In the genomic region with DNA sequence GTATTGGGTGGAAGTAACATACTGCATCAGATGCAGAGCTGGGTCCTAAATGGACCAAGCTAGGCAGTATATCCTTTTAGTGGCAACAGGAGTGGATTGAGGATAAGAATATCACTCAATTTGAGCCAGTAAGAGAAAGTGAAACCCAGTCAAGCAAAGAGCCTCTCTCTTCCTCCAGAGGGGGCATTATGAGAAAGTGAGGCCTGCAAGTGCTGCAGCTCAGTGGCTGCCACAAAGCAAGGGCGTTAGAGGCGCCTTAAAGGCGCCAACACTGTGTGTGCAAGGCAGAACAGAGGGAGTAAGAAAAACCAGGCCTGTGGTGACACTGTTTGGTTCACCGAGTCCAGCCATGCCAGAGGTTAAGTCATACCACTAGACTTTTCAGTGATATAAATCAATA, we compare ENCODE assay signal across 9 cellular contexts. TPM values are rescaled to one million over a fixed set of nuclear protein-coding genes. Genes with fewer than 3 reads are reported as not detected.
DNase-seq lines count a peak whose midpoint lies in the region; ATAC-seq and TF ChIP-seq lines count a peak whose summit lies in the region.
"Had no signal": no experiment of that assay in that cellular context is flagged by ENCODE, and none has a peak within 500 bp of the region (broad histone marks: within the 10 kb centered on the region; RNA-seq: fewer than 3 reads in every experiment).

No MANE protein-coding gene starts in this region.

- H3K4me3 Mint-ChIP-seq in activated naive CD8-positive, alpha-beta T cell treated with anti-CD3 and anti-CD28 coated beads for 36 hours, result no peak overlapping the region
- H3K4me3 Mint-ChIP-seq: stimulated activated naive CD8-positive, alpha-beta T cell treated with anti-CD3 and anti-CD28 coated beads, Interleukin-15, Interleukin-2, amounts not matched to agents 100 ng/mL and 50 ng/mL, for 24 hours had no signal

- intact Hi-C loops in sciatic nerve (cut with DNase I), result no loop called here

- peak; percentile 50 for TF ChIP-seq CTCF in GM12873 (IDR thresholded peaks at IDR 0.05; ENCODE audit: insufficient read depth, low read depth, low read length, missing control alignments)

- no peaks in the 10 kb centered on the region for H3K9me3 Mint-ChIP-seq in activated naive CD8-positive, alpha-beta T cell treated with anti-CD3 and anti-CD28 coated beads for 36 hours
- H3K9me3 Mint-ChIP-seq: stimulated activated naive CD8-positive, alpha-beta T cell treated with anti-CD3 and anti-CD28 coated beads, Interleukin-15, Interleukin-2, amounts not matched to agents 100 ng/mL and 50 ng/mL, for 24 hours had no signal

- H3K27ac Mint-ChIP-seq in activated naive CD8-positive, alpha-beta T cell treated with anti-CD3 and anti-CD28 coated beads for 36 hours, result no peak overlapping the region
- H3K27ac Mint-ChIP-seq: stimulated activated naive CD8-positive, alpha-beta T cell treated with anti-CD3 and anti-CD28 coated beads, Interleukin-15, Interleukin-2, amounts not matched to agents 100 ng/mL and 50 ng/mL, for 24 hours had no signal

- peaks cover 15% of the 10 kb centered on the region for H3K36me3 Mint-ChIP-seq in activated naive CD8-positive, alpha-beta T cell treated with anti-CD3 and anti-CD28 coated beads for 36 hours

- ATAC-seq in GM21529 (IDR thresholded peaks at IDR 0.05; ENCODE audit: unreplicated experiment) (peak; percentile 98), sciatic nerve (no peak)

- DNase-seq in HT1080 (ENCODE audit: low read depth) (peak; percentile 21), sciatic nerve (ENCODE audit: low spot score) (no peak), SW 1271 (lab: John Stamatoyannopoulos, UW) (no peak), anterior cingulate cortex (lab: John Stamatoyannopoulos, UW) (no peak)
- DNase-seq in activated naive CD8-positive, alpha-beta T cell treated with anti-CD3 and anti-CD28 coated beads for 36 hours, result peak; percentile 36
- peak; percentile 11 for DNase-seq in stimulated activated CD4-positive, alpha-beta T cell treated with anti-CD3 and anti-CD28 coated beads, Interleukin-15, amount 100 ng/mL, for 24 hours

- no peaks in the 10 kb centered on the region for H3K27me3 Mint-ChIP-seq in activated naive CD8-positive, alpha-beta T cell treated with anti-CD3 and anti-CD28 coated beads for 36 hours
- H3K27me3 Mint-ChIP-seq: stimulated activated naive CD8-positive, alpha-beta T cell treated with anti-CD3 and anti-CD28 coated beads, Interleukin-15, Interleukin-2, amounts not matched to agents 100 ng/mL and 50 ng/mL, for 24 hours had no signal

- H3K4me1 Mint-ChIP-seq in activated naive CD8-positive, alpha-beta T cell treated with anti-CD3 and anti-CD28 coated beads for 36 hours, result peaks cover 29% of the 10 kb centered on the region

RNA-seq across cellular contexts. Expression of a gene that starts 17.5 kb away (rescaled TPM):
- total RNA-seq in HT1080 (2014; rRNA removed; shearing (Covaris generic)), result 23.4 and 26.0 TPM in 2 replicates
- polyA plus RNA-seq in HT1080 (2015; cell fraction: cytosol; rRNA removed), result 19.5 and 22.6 TPM in 2 replicates
- polyA plus RNA-seq in HT1080 (2015; cell fraction: nucleus; rRNA removed), result 26.3 and 29.2 TPM in 2 replicates
- total RNA-seq in activated naive CD8-positive, alpha-beta T cell treated with anti-CD3 and anti-CD28 coated beads for 36 hours, result 10 to 100 TPM; 23.7 to 25.9 TPM
- total RNA-seq in sciatic nerve, result 23.5 TPM

Comparison
In these comparisons a context has a peak if more than half of its experiments do, and no peak if none do; other contexts are left out.
1. DNase-seq: peak in HT1080 (single experiment), activated naive CD8-positive, alpha-beta T cell treated with anti-CD3 and anti-CD28 coated beads for 36 hours (single experiment) and stimulated activated CD4-positive, alpha-beta T cell treated with anti-CD3 and anti-CD28 coated beads, Interleukin-15, amount 100 ng/mL, for 24 hours (single experiment); none in sciatic nerve (single experiment), SW 1271 (0 of 2) and anterior cingulate cortex (0 of 58).